8 cellular contexts compared by ENCODE assay signal in the genomic region with DNA sequence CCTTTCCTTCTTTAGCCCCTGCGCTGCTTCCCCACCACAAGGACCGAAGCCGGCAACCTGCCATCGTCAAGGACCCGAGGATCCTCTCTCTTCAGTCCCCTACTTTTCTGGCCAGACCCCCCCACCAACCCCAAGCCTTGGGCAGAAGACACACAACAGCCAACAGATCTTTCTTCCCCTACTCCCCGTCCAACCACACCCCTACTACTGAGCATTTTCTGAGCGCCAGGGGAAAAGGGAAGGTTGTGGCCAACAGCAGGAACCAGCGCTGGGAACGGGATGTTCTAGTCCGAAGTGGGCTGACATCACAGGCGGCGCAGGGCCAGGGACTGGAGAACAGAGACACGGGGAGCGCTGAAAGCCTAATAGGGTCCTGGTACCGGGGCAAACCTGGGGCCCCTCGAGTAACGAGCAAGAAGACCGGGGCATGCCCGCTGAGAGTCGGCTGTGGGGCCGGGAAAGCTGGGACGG. TPM values are rescaled to one million over a fixed set of nuclear protein-coding genes. Genes with fewer than 3 reads are reported as not detected.
DNase-seq lines count a peak whose midpoint lies in the region; ATAC-seq, FAIRE-seq and TF ChIP-seq lines count a peak whose summit lies in the region.

No MANE protein-coding gene starts in this region.

- H3K79me2 ChIP-seq in Karpas-422 (ENCODE audit: low read length): peaks cover 43% of the 10 kb centered on the region

- H3K9me3 ChIP-seq in Karpas-422 (ENCODE audit: low read length) (no peaks in the 10 kb centered on the region), heart right ventricle (no peaks in the 10 kb centered on the region)

- intact Hi-C loops in heart right ventricle (cut with DNase I) (loop anchor here in 4 of 10 donors (1.0 to 10.0 kb wide), 5 partner anchors 12 to 317 kb away; partner anchors contain the start of genes CYB5D1 (in 1 of the 4), KDM6B (in 1 of the 4), NAA38 (in 1 of the 4) and TMEM88 (in 1 of the 4)), posterior cingulate gyrus (cut with DNase I) (no loop called here)

- ATAC-seq in heart right ventricle (peak; percentile 3 to 44 (median 14)), GM19351 (IDR thresholded peaks at IDR 0.05; ENCODE audit: unreplicated experiment) (no peak), GM21619 (IDR thresholded peaks at IDR 0.05; ENCODE audit: unreplicated experiment) (no peak)

- FAIRE-seq in urothelium cell line (lab: Jason Lieb, UNC): no peak

- peaks cover 13% of the 10 kb centered on the region for H4K20me1 ChIP-seq in Karpas-422 (ENCODE audit: insufficient read depth, low read depth, low read length)

- H2AFZ ChIP-seq in Karpas-422 (ENCODE audit: low read length): peak overlapping the region; percentile 39; the same call in 1 of the 2 replicates

- 0 to 1% methylated on average over 22 of the region's 22 CpGs for WGBS in heart right ventricle, 2 donors

- H3K4me1 ChIP-seq in Karpas-422 (ENCODE audit: low read length): peaks cover 50% of the 10 kb centered on the region
- peaks cover 28 to 72% (median 53%) of the 10 kb centered on the region in 9 donors for H3K4me1 ChIP-seq in heart right ventricle

- no peaks in the 10 kb centered on the region for H3K27me3 ChIP-seq in Karpas-422 (ENCODE audit: low read length)
- no peaks in the 10 kb centered on the region for H3K27me3 ChIP-seq in heart right ventricle

- DNase-seq in DMS53 (lab: John Stamatoyannopoulos, UW) (peak; percentile 86), Karpas-422 (peak; percentile 68), amniotic epithelial cell (ENCODE audit: low read depth) (peak; percentile 63), heart right ventricle (peak; percentile 93 to 95), posterior cingulate gyrus (peak in 9 of 10 donors; percentile 55 to 94 (median 77)), urothelium cell line (ENCODE audit: low spot score) (no peak)

- peak overlapping the region; percentile 97 for H3K4me2 ChIP-seq in Karpas-422 (ENCODE audit: low read depth, low read length, poor library complexity, severe bottlenecking)

- H3K4me3 ChIP-seq in Karpas-422 (ENCODE audit: low read length): peak overlapping the region; percentile 88
- peak overlapping the region; percentile 53 to 96 (median 78) for H3K4me3 ChIP-seq in heart right ventricle

- no peaks in the 10 kb centered on the region for H3K9me2 ChIP-seq in Karpas-422 (replicated peaks; ENCODE audit: insufficient read depth, low read length)

- 0 out of 2 replicates have a peak, but pooled peaks cover 3% of the 10 kb centered on the region for H3K36me3 ChIP-seq in Karpas-422 (ENCODE audit: insufficient read depth, low read length)
- H3K36me3 ChIP-seq in heart right ventricle: peaks cover 29 to 47% (median 41%) of the 10 kb centered on the region in 9 donors

- H3K9ac ChIP-seq in Karpas-422 (ENCODE audit: low read length): peak overlapping the region; percentile 94

- H3K27ac ChIP-seq in Karpas-422 (ENCODE audit: low read length) (peak overlapping the region; percentile 60), heart right ventricle (peak overlapping the region; percentile 97 to 100 (median 100))

- TF ChIP-seq CTCF in heart right ventricle (IDR thresholded peaks at IDR 0.05): no peak

RNA-seq across cellular contexts. Expression of gene PER1, which starts 0.5 kb away (rescaled TPM):
- 12.7 and 24.0 TPM in 2 replicates for total RNA-seq in Karpas-422 (2014; rRNA removed; shearing (Covaris generic); ENCODE audit: low replicate concordance)
- 100 to 1,000 TPM in 6 of 10 donors, 10 to 100 TPM in 4; 37.4 to 154 (median 112) TPM for total RNA-seq in heart right ventricle
- polyA plus RNA-seq in heart right ventricle: 100 to 1,000 TPM; 112 to 135 TPM

RNA-seq across cellular contexts. Expression of gene VAMP2, which starts 11.1 kb away (rescaled TPM):
- total RNA-seq in Karpas-422 (2014; rRNA removed; shearing (Covaris generic); ENCODE audit: low replicate concordance): 24.5 and 47.7 TPM in 2 replicates
- 10 to 100 TPM; 46.8 to 67.8 (median 62.7) TPM for total RNA-seq in heart right ventricle
- polyA plus RNA-seq in heart right ventricle: 10 to 100 TPM; 49.0 to 54.3 TPM

RNA-seq across cellular contexts. Expression of gene TMEM107, which starts 24.5 kb away (rescaled TPM):
- total RNA-seq in Karpas-422 (2014; rRNA removed; shearing (Covaris generic); ENCODE audit: low replicate concordance): 70.7 and 134 TPM in 2 replicates
- 10 to 100 TPM in 1 of 10 donors, 1 to 10 TPM in 9; 5.2 to 15.2 (median 7.3) TPM for total RNA-seq in heart right ventricle
- polyA plus RNA-seq in heart right ventricle: 1 to 10 TPM; 4.5 to 7.8 TPM

RNA-seq across cellular contexts. Expression of gene HES7, which starts 27.8 kb away (rescaled TPM):
- 0.37 and 2.1 TPM in 2 replicates for total RNA-seq in Karpas-422 (2014; rRNA removed; shearing (Covaris generic); ENCODE audit: low replicate concordance)
- total RNA-seq in heart right ventricle: under 1 TPM in 5 of 10 donors, not detected in 5; 0.17 to 0.52 (median 0.38) TPM
- polyA plus RNA-seq in heart right ventricle: 1 to 10 TPM in 1 of 2 donors, under 1 TPM in 1; 0.91 to 1.5 TPM

RNA-seq across cellular contexts. Expression of gene ALOXE3, which starts 33.4 kb away (rescaled TPM):
- total RNA-seq in Karpas-422 (2014; rRNA removed; shearing (Covaris generic); ENCODE audit: low replicate concordance): 0.18 TPM in 1 of 2 replicates, not detected in the other
- not detected for total RNA-seq in heart right ventricle
- under 1 TPM in 1 of 2 donors, not detected in 1; 0.09 TPM for polyA plus RNA-seq in heart right ventricle

Comparison
In these comparisons a context has a peak if more than half of its experiments do, and no peak if none do; other contexts are left out.
1. ATAC-seq: peak in heart right ventricle (8 of 8); none in GM19351 (single experiment) and GM21619 (single experiment).